In genomic region chr20:62812181-62812906, GRCh38 we compare ENCODE assay signal across 33 cellular contexts. TPM values are rescaled to one million over a fixed set of nuclear protein-coding genes. Genes with fewer than 3 reads are reported as not detected.
"Had no signal": no experiment of that assay in that cellular context is flagged by ENCODE, and none has a peak within 500 bp of the region (broad histone marks: within the 10 kb centered on the region; RNA-seq: fewer than 3 reads in every experiment).

No MANE protein-coding gene starts in this region.

- H3K9me3 Mint-ChIP-seq: activated naive CD8-positive, alpha-beta T cell treated with anti-CD3 and anti-CD28 coated beads for 36 hours; activated T-cell treated with anti-CD3 and anti-CD28 coated beads, Interleukin-2, amount 50 U/mL, for 72 hours; nephron progenitor cell; stimulated activated memory B cell treated with anti-CD40 and anti-IgM and Interleukin-4, amounts not matched to agents 10 μg/mL and 1 μg/mL and 100 μg/mL, for 72 hours; T-helper 2 cell treated with Interferon-gamma antibody and Interleukin-4, amounts not matched to agents 5 μg/mL and 100 μg/mL, for 36 hours had no signal

- FAIRE-seq: endothelial cell of umbilical vein, TTC549 had no signal

- ATAC-seq: activated T-cell treated with anti-CD3 and anti-CD28 coated beads, Interleukin-2, amount 50 U/mL, for 72 hours; gastroesophageal sphincter; mucosa of descending colon; psoas muscle; stimulated activated memory B cell treated with anti-CD40 and anti-IgM and Interleukin-4, amounts not matched to agents 10 μg/mL and 1 μg/mL and 100 μg/mL, for 72 hours had no signal

- DNase-seq: activated CD4-positive, alpha-beta T cell treated with anti-CD3 and anti-CD28 coated beads for 4 hours; activated CD4-positive, alpha-beta T cell treated with anti-CD3 and anti-CD28 coated beads, Interleukin-2, amount 50 U/mL, for 4 hours; activated naive CD4-positive, alpha-beta T cell treated with Interleukin-2 at 50 U/mL for 16 hours; activated naive CD8-positive, alpha-beta T cell treated with anti-CD3 and anti-CD28 coated beads for 36 hours; activated T-cell treated with anti-CD3 and anti-CD28 coated beads for 4 hours; activated T-cell treated with anti-CD3 and anti-CD28 coated beads, Interleukin-2, amount 50 U/mL, for 72 hours; adrenal gland; brain microvascular endothelial cell; islet precursor cell; left ventricle myocardium inferior; mesendoderm; mucosa of descending colon; nephron progenitor cell; nucleus accumbens; psoas muscle; stimulated activated CD4-positive, alpha-beta T cell treated with anti-CD3 and anti-CD28 coated beads, Interleukin-1b, Interleukin-23, amount 100 ng/mL, for 48 hours; stimulated activated CD4-positive, alpha-beta T cell treated with anti-CD3 and anti-CD28 coated beads, Interleukin-4, amount 100 ng/mL, for 4 hours; stimulated activated CD8-positive, alpha-beta memory T cell treated with anti-CD3 and anti-CD28 coated beads, Interleukin-4, amount 100 ng/mL, for 48 hours; stomach; thyroid gland had no signal

- H3K4me3 ChIP-seq: adrenal gland, ascending aorta, coronary artery, gastroesophageal sphincter, hepatocyte, left ventricle myocardium inferior, lung, mucosa of descending colon, psoas muscle, smooth muscle cell, stomach, thyroid gland had no signal

- H3K9ac ChIP-seq: parathyroid adenoma had no signal

- H3K4me2 ChIP-seq: hepatocyte, smooth muscle cell had no signal

- H3K27ac ChIP-seq: adrenal gland, ascending aorta, brain microvascular endothelial cell, coronary artery, gastroesophageal sphincter, hepatocyte, left ventricle myocardium inferior, parathyroid adenoma, psoas muscle, stomach, thyroid gland, VCaP had no signal

- H3K4me3 Mint-ChIP-seq: activated naive CD8-positive, alpha-beta T cell treated with anti-CD3 and anti-CD28 coated beads for 36 hours; activated T-cell treated with anti-CD3 and anti-CD28 coated beads, Interleukin-2, amount 50 U/mL, for 72 hours; nephron progenitor cell; stimulated activated memory B cell treated with anti-CD40 and anti-IgM and Interleukin-4, amounts not matched to agents 10 μg/mL and 1 μg/mL and 100 μg/mL, for 72 hours; T-helper 2 cell treated with Interferon-gamma antibody and Interleukin-4, amounts not matched to agents 5 μg/mL and 100 μg/mL, for 36 hours had no signal

- H2AFZ ChIP-seq: hepatocyte, parathyroid adenoma had no signal

- H3K27ac Mint-ChIP-seq: activated naive CD8-positive, alpha-beta T cell treated with anti-CD3 and anti-CD28 coated beads for 36 hours; activated T-cell treated with anti-CD3 and anti-CD28 coated beads, Interleukin-2, amount 50 U/mL, for 72 hours; nephron progenitor cell; stimulated activated memory B cell treated with anti-CD40 and anti-IgM and Interleukin-4, amounts not matched to agents 10 μg/mL and 1 μg/mL and 100 μg/mL, for 72 hours; T-helper 2 cell treated with Interferon-gamma antibody and Interleukin-4, amounts not matched to agents 5 μg/mL and 100 μg/mL, for 36 hours had no signal

- H3K9me3 ChIP-seq: adrenal gland, ascending aorta, gastroesophageal sphincter, left ventricle myocardium inferior, mucosa of descending colon, psoas muscle, stomach, thyroid gland had no signal

- H3K27me3 ChIP-seq: thyroid gland had no signal

RNA-seq across cellular contexts. Expression of gene COL9A3, which starts 4.5 kb away (rescaled TPM):
- total RNA-seq: myocyte had no signal
